2 cellular contexts compared by ENCODE assay signal in the genomic region with DNA sequence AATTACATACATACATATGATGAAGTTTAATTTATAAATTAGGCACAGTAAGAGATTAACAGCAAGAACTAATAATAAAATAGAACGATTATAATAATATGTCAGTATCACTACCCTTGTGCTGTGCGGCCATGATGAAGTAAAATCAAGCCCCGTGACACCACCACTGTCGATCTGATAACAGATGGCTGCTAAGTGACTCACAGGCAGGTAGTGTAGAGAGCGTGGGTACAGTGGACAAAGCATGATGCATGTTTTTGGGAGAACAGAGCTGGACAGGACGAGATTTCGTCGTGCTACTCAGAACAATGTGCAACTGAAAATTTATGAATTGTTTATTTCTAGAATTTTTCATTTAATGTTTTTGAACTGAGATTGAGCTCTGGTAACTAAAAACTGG.
TF ChIP-seq lines count a peak whose summit lies in the region.

No MANE protein-coding gene starts in this region.

TF ChIP-seq in K562, 482 proteins besides CTCF, POLR2A, EP300 and RAD21 (continued from another document and continues in another):
- TF ChIP-seq, protein P1, sequence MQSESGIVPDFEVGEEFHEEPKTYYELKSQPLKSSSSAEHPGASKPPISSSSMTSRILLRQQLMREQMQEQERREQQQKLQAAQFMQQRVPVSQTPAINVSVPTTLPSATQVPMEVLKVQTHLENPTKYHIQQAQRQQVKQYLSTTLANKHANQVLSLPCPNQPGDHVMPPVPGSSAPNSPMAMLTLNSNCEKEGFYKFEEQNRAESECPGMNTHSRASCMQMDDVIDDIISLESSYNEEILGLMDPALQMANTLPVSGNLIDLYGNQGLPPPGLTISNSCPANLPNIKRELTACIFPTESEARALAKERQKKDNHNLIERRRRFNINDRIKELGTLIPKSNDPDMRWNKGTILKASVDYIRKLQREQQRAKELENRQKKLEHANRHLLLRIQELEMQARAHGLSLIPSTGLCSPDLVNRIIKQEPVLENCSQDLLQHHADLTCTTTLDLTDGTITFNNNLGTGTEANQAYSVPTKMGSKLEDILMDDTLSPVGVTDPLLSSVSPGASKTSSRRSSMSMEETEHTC (IDR thresholded peaks at IDR 0.05) = peak; percentile 69
- TF ChIP-seq PHF8 (IDR thresholded peaks at IDR 0.05; ENCODE audit: borderline replicate concordance, low read length) (no peak), ZNF274 (IDR thresholded peaks at IDR 0.05; ENCODE audit: borderline replicate concordance, low read depth, low read length) (no peak), JUND (IDR thresholded peaks at IDR 0.05; ENCODE audit: borderline replicate concordance, low read depth, low read length) (peak; percentile 82), JUND (tag; IDR thresholded peaks at IDR 0.05; ENCODE audit: borderline replicate concordance, low read depth, low read length) (no peak), ARID1B (IDR thresholded peaks at IDR 0.05) (peak; percentile 21; the same call in 1 of the 2 replicates), JUN (IDR thresholded peaks at IDR 0.05; ENCODE audit: borderline replicate concordance, low read depth, low read length) (0 out of 2 replicates have a peak, but pooled peaks have one; percentile 68), JUN (CRISPR knock-in tag; IDR thresholded peaks at IDR 0.05; ENCODE audit: borderline replicate concordance) (no peak), SMARCE1 (IDR thresholded peaks at IDR 0.05) (0 out of 2 replicates have a peak, but pooled peaks have one; percentile 18), PURB (CRISPR knock-in tag; IDR thresholded peaks at IDR 0.05; ENCODE audit: low read depth) (no peak), ZEB2 (IDR thresholded peaks at IDR 0.05) (0 out of 2 replicates have a peak, but pooled peaks have one; percentile 32), FOS (IDR thresholded peaks at IDR 0.05; ENCODE audit: extremely low read depth, insufficient read length) (no peak), SMARCB1 (IDR thresholded peaks at IDR 0.05; ENCODE audit: insufficient read length, low read depth) (no peak)
- TF ChIP-seq, protein P2, sequence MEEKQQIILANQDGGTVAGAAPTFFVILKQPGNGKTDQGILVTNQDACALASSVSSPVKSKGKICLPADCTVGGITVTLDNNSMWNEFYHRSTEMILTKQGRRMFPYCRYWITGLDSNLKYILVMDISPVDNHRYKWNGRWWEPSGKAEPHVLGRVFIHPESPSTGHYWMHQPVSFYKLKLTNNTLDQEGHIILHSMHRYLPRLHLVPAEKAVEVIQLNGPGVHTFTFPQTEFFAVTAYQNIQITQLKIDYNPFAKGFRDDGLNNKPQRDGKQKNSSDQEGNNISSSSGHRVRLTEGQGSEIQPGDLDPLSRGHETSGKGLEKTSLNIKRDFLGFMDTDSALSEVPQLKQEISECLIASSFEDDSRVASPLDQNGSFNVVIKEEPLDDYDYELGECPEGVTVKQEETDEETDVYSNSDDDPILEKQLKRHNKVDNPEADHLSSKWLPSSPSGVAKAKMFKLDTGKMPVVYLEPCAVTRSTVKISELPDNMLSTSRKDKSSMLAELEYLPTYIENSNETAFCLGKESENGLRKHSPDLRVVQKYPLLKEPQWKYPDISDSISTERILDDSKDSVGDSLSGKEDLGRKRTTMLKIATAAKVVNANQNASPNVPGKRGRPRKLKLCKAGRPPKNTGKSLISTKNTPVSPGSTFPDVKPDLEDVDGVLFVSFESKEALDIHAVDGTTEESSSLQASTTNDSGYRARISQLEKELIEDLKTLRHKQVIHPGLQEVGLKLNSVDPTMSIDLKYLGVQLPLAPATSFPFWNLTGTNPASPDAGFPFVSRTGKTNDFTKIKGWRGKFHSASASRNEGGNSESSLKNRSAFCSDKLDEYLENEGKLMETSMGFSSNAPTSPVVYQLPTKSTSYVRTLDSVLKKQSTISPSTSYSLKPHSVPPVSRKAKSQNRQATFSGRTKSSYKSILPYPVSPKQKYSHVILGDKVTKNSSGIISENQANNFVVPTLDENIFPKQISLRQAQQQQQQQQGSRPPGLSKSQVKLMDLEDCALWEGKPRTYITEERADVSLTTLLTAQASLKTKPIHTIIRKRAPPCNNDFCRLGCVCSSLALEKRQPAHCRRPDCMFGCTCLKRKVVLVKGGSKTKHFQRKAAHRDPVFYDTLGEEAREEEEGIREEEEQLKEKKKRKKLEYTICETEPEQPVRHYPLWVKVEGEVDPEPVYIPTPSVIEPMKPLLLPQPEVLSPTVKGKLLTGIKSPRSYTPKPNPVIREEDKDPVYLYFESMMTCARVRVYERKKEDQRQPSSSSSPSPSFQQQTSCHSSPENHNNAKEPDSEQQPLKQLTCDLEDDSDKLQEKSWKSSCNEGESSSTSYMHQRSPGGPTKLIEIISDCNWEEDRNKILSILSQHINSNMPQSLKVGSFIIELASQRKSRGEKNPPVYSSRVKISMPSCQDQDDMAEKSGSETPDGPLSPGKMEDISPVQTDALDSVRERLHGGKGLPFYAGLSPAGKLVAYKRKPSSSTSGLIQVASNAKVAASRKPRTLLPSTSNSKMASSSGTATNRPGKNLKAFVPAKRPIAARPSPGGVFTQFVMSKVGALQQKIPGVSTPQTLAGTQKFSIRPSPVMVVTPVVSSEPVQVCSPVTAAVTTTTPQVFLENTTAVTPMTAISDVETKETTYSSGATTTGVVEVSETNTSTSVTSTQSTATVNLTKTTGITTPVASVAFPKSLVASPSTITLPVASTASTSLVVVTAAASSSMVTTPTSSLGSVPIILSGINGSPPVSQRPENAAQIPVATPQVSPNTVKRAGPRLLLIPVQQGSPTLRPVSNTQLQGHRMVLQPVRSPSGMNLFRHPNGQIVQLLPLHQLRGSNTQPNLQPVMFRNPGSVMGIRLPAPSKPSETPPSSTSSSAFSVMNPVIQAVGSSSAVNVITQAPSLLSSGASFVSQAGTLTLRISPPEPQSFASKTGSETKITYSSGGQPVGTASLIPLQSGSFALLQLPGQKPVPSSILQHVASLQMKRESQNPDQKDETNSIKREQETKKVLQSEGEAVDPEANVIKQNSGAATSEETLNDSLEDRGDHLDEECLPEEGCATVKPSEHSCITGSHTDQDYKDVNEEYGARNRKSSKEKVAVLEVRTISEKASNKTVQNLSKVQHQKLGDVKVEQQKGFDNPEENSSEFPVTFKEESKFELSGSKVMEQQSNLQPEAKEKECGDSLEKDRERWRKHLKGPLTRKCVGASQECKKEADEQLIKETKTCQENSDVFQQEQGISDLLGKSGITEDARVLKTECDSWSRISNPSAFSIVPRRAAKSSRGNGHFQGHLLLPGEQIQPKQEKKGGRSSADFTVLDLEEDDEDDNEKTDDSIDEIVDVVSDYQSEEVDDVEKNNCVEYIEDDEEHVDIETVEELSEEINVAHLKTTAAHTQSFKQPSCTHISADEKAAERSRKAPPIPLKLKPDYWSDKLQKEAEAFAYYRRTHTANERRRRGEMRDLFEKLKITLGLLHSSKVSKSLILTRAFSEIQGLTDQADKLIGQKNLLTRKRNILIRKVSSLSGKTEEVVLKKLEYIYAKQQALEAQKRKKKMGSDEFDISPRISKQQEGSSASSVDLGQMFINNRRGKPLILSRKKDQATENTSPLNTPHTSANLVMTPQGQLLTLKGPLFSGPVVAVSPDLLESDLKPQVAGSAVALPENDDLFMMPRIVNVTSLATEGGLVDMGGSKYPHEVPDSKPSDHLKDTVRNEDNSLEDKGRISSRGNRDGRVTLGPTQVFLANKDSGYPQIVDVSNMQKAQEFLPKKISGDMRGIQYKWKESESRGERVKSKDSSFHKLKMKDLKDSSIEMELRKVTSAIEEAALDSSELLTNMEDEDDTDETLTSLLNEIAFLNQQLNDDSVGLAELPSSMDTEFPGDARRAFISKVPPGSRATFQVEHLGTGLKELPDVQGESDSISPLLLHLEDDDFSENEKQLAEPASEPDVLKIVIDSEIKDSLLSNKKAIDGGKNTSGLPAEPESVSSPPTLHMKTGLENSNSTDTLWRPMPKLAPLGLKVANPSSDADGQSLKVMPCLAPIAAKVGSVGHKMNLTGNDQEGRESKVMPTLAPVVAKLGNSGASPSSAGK (IDR thresholded peaks at IDR 0.05) = peak; percentile 25; the same call in 1 of the 2 replicates

TF ChIP-seq in neural cell, 6 proteins besides CTCF, POLR2A, EP300 and RAD21 (continued from another document):
- no peak for TF ChIP-seq SMC3 (conservative IDR thresholded peaks at IDR 0.05; ENCODE audit: poor library complexity)
